In genomic region chr2:71851094-71851755, GRCh38 we compare ENCODE assay signal across 22 cellular contexts.
DNase-seq lines count a peak whose midpoint lies in the region; ATAC-seq and TF ChIP-seq lines count a peak whose summit lies in the region.
"Had no signal": no experiment of that assay in that cellular context is flagged by ENCODE, and none has a peak within 500 bp of the region (broad histone marks: within the 10 kb centered on the region; RNA-seq: fewer than 3 reads in every experiment).

No MANE protein-coding gene starts in this region.

- H3K27ac ChIP-seq in GM23248 (no peak overlapping the region), ascending aorta (peak overlapping the region; percentile 87 to 91)
- H3K27ac ChIP-seq: dorsolateral prefrontal cortex had no signal

- 0 out of 2 replicates have a peak, but pooled peaks cover 12% of the 10 kb centered on the region for H3F3A ChIP-seq in GM23248 (ENCODE audit: insufficient read depth)

- no peaks in the 10 kb centered on the region for H3K4me1 Mint-ChIP-seq in neural crest cell

- H3K27me3 Mint-ChIP-seq in neural crest cell (ENCODE audit: low read depth), result no peaks in the 10 kb centered on the region

- H3K4me3 Mint-ChIP-seq in neural crest cell, result no peak overlapping the region

- H4K20me1 ChIP-seq in GM23248 (ENCODE audit: insufficient read depth), result no peaks in the 10 kb centered on the region

- H3K27me3 ChIP-seq in GM23248 (replicated peaks; ENCODE audit: insufficient read depth) (no peaks in the 10 kb centered on the region), ascending aorta (no peaks in the 10 kb centered on the region)

- intact Hi-C loops in ascending aorta (cut with DNase I) (loop anchor here (2.0 to 5.0 kb wide), 3 partner anchors 30 to 1549 kb away; partner anchors contain the start of gene FAM136A), left cardiac atrium (cut with DNase I) (no loop called here)

- H3K36me3 Mint-ChIP-seq in neural crest cell (ENCODE audit: low read depth), result no peaks in the 10 kb centered on the region

- no peaks in the 10 kb centered on the region for H3K79me2 ChIP-seq in GM23248 (ENCODE audit: insufficient read depth)

- H3K9me3 Mint-ChIP-seq in neural crest cell, result peaks cover 9% of the 10 kb centered on the region

- DNase-seq in GM23248 (peak; percentile 52), ascending aorta (ENCODE audit: low spot score in 2 of 2) (peak; percentile 31 to 70), left cardiac atrium (peak; percentile 50), neural crest cell (ENCODE audit: low read depth, low spot score) (no peak), G401 (ENCODE audit: low spot score) (no peak), OCI-M2 (lab: John Stamatoyannopoulos, UW; ENCODE audit: unreplicated experiment) (no peak)
- DNase-seq in stimulated activated naive CD8-positive, alpha-beta T cell treated with anti-CD3 and anti-CD28 coated beads, Interleukin-15, Interleukin-2, amounts not matched to agents 100 U/mL and 50 U/mL, for 24 hours, result no peak
- DNase-seq: activated CD4-positive, alpha-beta T cell treated with anti-CD3 and anti-CD28 coated beads for 4 hours; activated CD8-positive, alpha-beta memory T cell treated with anti-CD3 and anti-CD28 coated beads for 24 hours; activated effector memory CD4-positive, alpha-beta T cell treated with anti-CD3 and anti-CD28 coated beads, Interleukin-2, amount 50 U/mL, for 16 hours; activated T-cell treated with anti-CD3 and anti-CD28 coated beads, Interleukin-2, amount 50 U/mL, for 1 hour; cerebellar nuclear complex; GDM1; head of caudate nucleus; mesendoderm; NCI-H1105; NCI-H2029; NCI-H345; NCI-H82; occipital lobe; stimulated activated naive CD4-positive, alpha-beta T cell treated with Interleukin-2 at 50 U/mL for 16 hours had no signal

- TF ChIP-seq CTCF in ascending aorta (IDR thresholded peaks at IDR 0.05) (no peak), neural crest cell (conservative IDR thresholded peaks at IDR 0.05) (no peak)

- no peak overlapping the region for H3K4me2 ChIP-seq in GM23248 (ENCODE audit: unreplicated experiment)

- H3K4me3 ChIP-seq in GM23248 (no peak overlapping the region), ascending aorta (no peak overlapping the region)

- 39 to 40% methylated on average over 8 of the region's 8 CpGs for WGBS in GM23248 (ENCODE audit: low coverage in 1 of 2, low lambda C conversion rate in 2 of 2, missing lambda C conversion rate in 2 of 2), 2 experiments

- H3K36me3 ChIP-seq in GM23248 (ENCODE audit: low read depth) (no peaks in the 10 kb centered on the region), ascending aorta (no peaks in the 10 kb centered on the region)

- H3K4me1 ChIP-seq in GM23248 (ENCODE audit: insufficient read depth) (peaks cover 22% of the 10 kb centered on the region), ascending aorta (peaks cover 27 to 47% of the 10 kb centered on the region in 2 donors)

- H3K9me2 ChIP-seq in GM23248 (ENCODE audit: insufficient read depth), result no peaks in the 10 kb centered on the region

- no peak overlapping the region for H2AFZ ChIP-seq in GM23248

- ATAC-seq in left cardiac atrium, result peak; percentile 49 to 66
- no peak for ATAC-seq in stimulated activated naive CD8-positive, alpha-beta T cell treated with anti-CD3 and anti-CD28 coated beads, Interleukin-15, Interleukin-2, amounts not matched to agents 100 U/mL and 50 U/mL, for 24 hours

- H3K27ac Mint-ChIP-seq in neural crest cell (ENCODE audit: unreplicated experiment), result peak overlapping the region; percentile 54

- in situ Hi-C loops in GM23248 (cut with MboI), result no loop called here
- in situ Hi-C loops in G401 (cut with HindIII; ENCODE audit: low sequenced_read_pairs), result no loop called here

- no peaks in the 10 kb centered on the region for H3K9me3 ChIP-seq in GM23248 (ENCODE audit: low read depth)
- no peaks in the 10 kb centered on the region for H3K9me3 ChIP-seq in ascending aorta

- no peak overlapping the region for H3K9ac ChIP-seq in GM23248

Comparison
In these comparisons a context has a peak if more than half of its experiments do, and no peak if none do; other contexts are left out.
1. DNase-seq: peak in GM23248 (single experiment), ascending aorta (2 of 2) and left cardiac atrium (single experiment); none in neural crest cell (single experiment), G401 (single experiment), OCI-M2 (single experiment) and stimulated activated naive CD8-positive, alpha-beta T cell treated with anti-CD3 and anti-CD28 coated beads, Interleukin-15, Interleukin-2, amounts not matched to agents 100 U/mL and 50 U/mL, for 24 hours (single experiment).